ENCODE assay signal across 1 cellular context in genomic region chr1:9845914-9846313, GRCh38.
TF ChIP-seq lines count a peak whose summit lies in the region.

No MANE protein-coding gene starts in this region.

TF ChIP-seq in WTC11, 78 proteins besides CTCF, POLR2A, EP300 and RAD21 (continued from another document):
- no peak for TF ChIP-seq AR (CRISPR knock-in tag; IDR thresholded peaks at IDR 0.05)
- no peak for TF ChIP-seq ZNF512 (CRISPR knock-in tag; IDR thresholded peaks at IDR 0.05; ENCODE audit: borderline replicate concordance)
- TF ChIP-seq TP53 (CRISPR knock-in tag; IDR thresholded peaks at IDR 0.05): no peak
- no peak for TF ChIP-seq ZNF671 (CRISPR knock-in tag; IDR thresholded peaks at IDR 0.05)
- TF ChIP-seq NR3C1 (CRISPR knock-in tag; conservative IDR thresholded peaks at IDR 0.05; ENCODE audit: low read depth): no peak
- no peak for TF ChIP-seq EMX1 (CRISPR knock-in tag; IDR thresholded peaks at IDR 0.05)
- no peak for TF ChIP-seq RELA (CRISPR knock-in tag; IDR thresholded peaks at IDR 0.05; ENCODE audit: borderline replicate concordance)
- TF ChIP-seq ZNF425 (CRISPR knock-in tag; conservative IDR thresholded peaks at IDR 0.05): no peak
- TF ChIP-seq JAZF1 (CRISPR knock-in tag; IDR thresholded peaks at IDR 0.05): no peak
- no peak for TF ChIP-seq NFATC4 (CRISPR knock-in tag; IDR thresholded peaks at IDR 0.05)
- TF ChIP-seq PREB (CRISPR knock-in tag; IDR thresholded peaks at IDR 0.05; ENCODE audit: borderline replicate concordance): no peak
- TF ChIP-seq ZNF121 (CRISPR knock-in tag; IDR thresholded peaks at IDR 0.05): no peak
- TF ChIP-seq ZNF232 (CRISPR knock-in tag; IDR thresholded peaks at IDR 0.05): no peak
- TF ChIP-seq SOX15 (CRISPR knock-in tag; IDR thresholded peaks at IDR 0.05): no peak
TF ChIP-seq in WTC11: peak in this region for 0.
